Comparison of ENCODE assay signal across 1 cellular context in genomic region chr3:138875754-138876664, GRCh38.
TF ChIP-seq lines count a peak whose summit lies in the region.

No MANE protein-coding gene starts in this region.

TF ChIP-seq in K562, 482 proteins besides CTCF, POLR2A, EP300 and RAD21 (continued from another document and continues in another):
- TF ChIP-seq TCF15 (CRISPR knock-in tag; IDR thresholded peaks at IDR 0.05) (0 out of 2 replicates have a peak, but pooled peaks have one; percentile 34), PHF20 (IDR thresholded peaks at IDR 0.05; ENCODE audit: partially characterized antibody) (no peak), C11orf30 (IDR thresholded peaks at IDR 0.05; ENCODE audit: low read depth) (peak; percentile 95), MBD2 (IDR thresholded peaks at IDR 0.05; ENCODE audit: borderline replicate concordance, low read depth) (peak; percentile 90), ZSCAN29 (IDR thresholded peaks at IDR 0.05) (no peak), NFE2L1 (tag; IDR thresholded peaks at IDR 0.05; ENCODE audit: borderline replicate concordance, low read depth) (peak; percentile 81), SMAD2 (IDR thresholded peaks at IDR 0.05; ENCODE audit: low read depth, low read length) (no peak), RUNX1 (IDR thresholded peaks at IDR 0.05; ENCODE audit: low read depth) (peak; percentile 80; the same call in 1 of the 2 replicates), PTBP1 (IDR thresholded peaks at IDR 0.05; ENCODE audit: low read depth, low read length) (no peak), RBM22 (IDR thresholded peaks at IDR 0.05; ENCODE audit: low read depth, low read length, poor library complexity, severe bottlenecking) (no peak), HLTF (IDR thresholded peaks at IDR 0.05) (peak; percentile 87; the same call in 1 of the 2 replicates), ARID3B (CRISPR knock-in tag; IDR thresholded peaks at IDR 0.05; ENCODE audit: borderline replicate concordance) (no peak), TSC22D4 (tag; IDR thresholded peaks at IDR 0.05) (no peak), EWSR1 (IDR thresholded peaks at IDR 0.05; ENCODE audit: borderline replicate concordance, low read depth, partially characterized antibody) (no peak), ZNF79 (CRISPR knock-in tag; IDR thresholded peaks at IDR 0.05; ENCODE audit: low read depth) (no peak), SP1 (CRISPR knock-in tag; IDR thresholded peaks at IDR 0.05) (0 out of 2 replicates have a peak, but pooled peaks have one; percentile 45), GTF2A2 (tag; IDR thresholded peaks at IDR 0.05) (peak; percentile 71; the same call in 1 of the 2 replicates), GMEB1 (CRISPR knock-in tag; IDR thresholded peaks at IDR 0.05) (no peak), KLF1 (tag; IDR thresholded peaks at IDR 0.05) (no peak), MLX (CRISPR knock-in tag; conservative IDR thresholded peaks at IDR 0.05) (no peak), TCF7L2 (IDR thresholded peaks at IDR 0.05; ENCODE audit: low read depth, low read length) (peak; percentile 44; the same call in 1 of the 2 replicates), FOXA1 (IDR thresholded peaks at IDR 0.05; ENCODE audit: borderline replicate concordance) (no peak), TGIF2 (CRISPR knock-in tag; IDR thresholded peaks at IDR 0.05) (no peak), POLR2AphosphoS5 (IDR thresholded peaks at IDR 0.05; ENCODE audit: control insufficient read depth, insufficient read depth, low read depth, low read length) (peak; percentile 98), MEF2A (IDR thresholded peaks at IDR 0.05; ENCODE audit: control insufficient read depth, low read depth, low read length) (peak; percentile 77), CBFA2T3 (IDR thresholded peaks at IDR 0.05) (peak; percentile 100), CREB3 (tag; conservative IDR thresholded peaks at IDR 0.05; ENCODE audit: low read depth) (0 out of 2 replicates have a peak, but pooled peaks have one; percentile 37), THRAP3 (IDR thresholded peaks at IDR 0.05; ENCODE audit: borderline replicate concordance) (peak; percentile 17; the same call in 1 of the 2 replicates), RHOXF2B (CRISPR knock-in tag; conservative IDR thresholded peaks at IDR 0.05) (no peak), EHMT2 (IDR thresholded peaks at IDR 0.05) (peak; percentile 90), ZNF347 (CRISPR knock-in tag; IDR thresholded peaks at IDR 0.05; ENCODE audit: low read depth) (no peak), CGGBP1 (CRISPR knock-in tag; IDR thresholded peaks at IDR 0.05) (no peak), SPI1 (IDR thresholded peaks at IDR 0.05; ENCODE audit: borderline replicate concordance, low read depth, low read length) (no peak), SP2 (IDR thresholded peaks at IDR 0.05; ENCODE audit: extremely low read depth, low read depth, low read length, poor library complexity, severe bottlenecking) (no peak), DIDO1 (tag; IDR thresholded peaks at IDR 0.05; ENCODE audit: low read depth) (no peak), SRSF7 (optimal IDR thresholded peaks at IDR 0.05; ENCODE audit: low read depth, low read length) (no peak), VEZF1 (CRISPR knock-in tag; IDR thresholded peaks at IDR 0.05) (peak; percentile 41; the same call in 1 of the 2 replicates), CREB5 (CRISPR knock-in tag; IDR thresholded peaks at IDR 0.05) (no peak), FOXK1 (CRISPR knock-in tag; IDR thresholded peaks at IDR 0.05; ENCODE audit: borderline replicate concordance) (no peak), ZNF436 (CRISPR knock-in tag; IDR thresholded peaks at IDR 0.05) (0 out of 2 replicates have a peak, but pooled peaks have one; percentile 52), TRIM24 (IDR thresholded peaks at IDR 0.05) (peak; percentile 99 to 100), MAZ (CRISPR knock-in tag; conservative IDR thresholded peaks at IDR 0.05 in 1 of 2, IDR thresholded peaks at IDR 0.05 in 1 of 2) (peak in 1 of 2 experiments; percentile 68; a peak in 1 of 4 replicates), RBM39 (optimal IDR thresholded peaks at IDR 0.05; ENCODE audit: low read depth, low read length) (no peak), MYC (IDR thresholded peaks at IDR 0.05; ENCODE audit: low read depth, low read length) (peak; percentile 77; the same call in 1 of the 2 replicates), MYC (CRISPR knock-in tag; IDR thresholded peaks at IDR 0.05; ENCODE audit: borderline replicate concordance, low read depth) (peak; percentile 55; the same call in 1 of the 2 replicates), SMARCB1 (IDR thresholded peaks at IDR 0.05; ENCODE audit: insufficient read length, low read depth) (no peak), CBFA2T2 (conservative IDR thresholded peaks at IDR 0.05) (peak; percentile 99), ZNF197 (CRISPR knock-in tag; IDR thresholded peaks at IDR 0.05; ENCODE audit: low read depth) (peak; percentile 89), ILF3 (IDR thresholded peaks at IDR 0.05; ENCODE audit: borderline replicate concordance) (0 out of 2 replicates have a peak, but pooled peaks have one; percentile 69), PBX2 (CRISPR knock-in tag; IDR thresholded peaks at IDR 0.05; ENCODE audit: low read depth) (no peak), PBX2 (tag; conservative IDR thresholded peaks at IDR 0.05; ENCODE audit: low read depth) (0 out of 2 replicates have a peak, but pooled peaks have one; percentile 19), ZNF609 (CRISPR knock-in tag; IDR thresholded peaks at IDR 0.05; ENCODE audit: borderline replicate concordance) (no peak; the same call in 1 of the 2 replicates), MXI1 (IDR thresholded peaks at IDR 0.05; ENCODE audit: low read depth, low read length) (no peak), CHD2 (IDR thresholded peaks at IDR 0.05; ENCODE audit: low read depth, low read length) (no peak; the same call in 1 of the 2 replicates), POLR2AphosphoS2 (IDR thresholded peaks at IDR 0.05; ENCODE audit: low read length) (no peak)
